In the genomic region with DNA sequence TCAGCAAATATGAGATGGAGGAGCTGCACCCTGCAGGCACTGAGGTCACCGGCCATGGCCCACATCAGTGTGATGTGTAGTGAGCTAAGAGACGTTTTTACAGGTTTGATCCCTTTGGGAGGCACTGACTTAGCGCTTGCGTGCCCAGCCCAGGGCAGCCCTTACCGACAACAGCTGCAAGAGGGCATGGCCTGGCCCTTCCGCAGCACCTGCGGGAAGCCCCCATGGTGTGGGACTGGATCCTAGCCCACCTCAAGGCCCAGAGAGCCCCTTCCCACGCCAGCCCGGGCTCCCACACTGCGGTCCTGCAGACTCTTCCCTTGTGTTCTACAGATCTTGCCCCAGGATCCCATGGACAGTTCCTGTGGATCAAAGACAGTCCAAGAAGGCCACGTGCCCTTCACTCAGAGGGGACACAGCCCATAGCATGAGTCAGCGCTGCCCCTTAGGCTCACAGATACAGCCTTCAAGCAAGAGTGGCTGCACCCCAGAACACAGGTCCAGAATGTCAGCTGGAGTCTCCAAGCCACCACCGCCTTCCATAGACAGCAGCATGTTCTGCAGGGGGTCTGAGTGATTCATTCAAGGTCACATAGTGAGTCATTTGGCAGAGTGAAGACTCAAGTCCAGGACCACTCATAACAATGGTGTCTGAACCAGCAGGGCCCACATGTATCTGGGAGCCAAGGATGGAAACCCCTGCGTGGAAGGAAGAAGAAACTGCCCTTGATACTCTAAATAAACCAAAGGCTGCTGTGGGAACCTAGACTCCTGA, we compare ENCODE assay signal across 19 cellular contexts. TPM values are rescaled to one million over a fixed set of nuclear protein-coding genes. Genes with fewer than 3 reads are reported as not detected.
"Had no signal": no experiment of that assay in that cellular context is flagged by ENCODE, and none has a peak within 500 bp of the region (broad histone marks: within the 10 kb centered on the region; RNA-seq: fewer than 3 reads in every experiment).

No MANE protein-coding gene starts in this region.

- H3K9me3 ChIP-seq: gastrocnemius medialis, neutrophil had no signal

- H3K36me3 Mint-ChIP-seq: activated naive CD8-positive, alpha-beta T cell treated with anti-CD3 and anti-CD28 coated beads for 36 hours; naive B cell had no signal

- H3K4me3 ChIP-seq: dorsolateral prefrontal cortex, gastrocnemius medialis had no signal

- H3K4me1 Mint-ChIP-seq: activated naive CD8-positive, alpha-beta T cell treated with anti-CD3 and anti-CD28 coated beads for 36 hours; endodermal cell; naive B cell had no signal

- H2AFZ ChIP-seq: parathyroid adenoma had no signal

- H3K9ac ChIP-seq: parathyroid adenoma had no signal

- ATAC-seq: activated CD8-positive, alpha-beta T cell treated with anti-CD3 and anti-CD28 coated beads for 36 hours; activated T-cell treated with anti-CD3 and anti-CD28 coated beads, Interleukin-2, amount 50 U/mL, for 72 hours; gastrocnemius medialis; left lobe of liver had no signal

- H3K27ac ChIP-seq: dorsolateral prefrontal cortex, gastrocnemius medialis, neutrophil, parathyroid adenoma had no signal

- H3K36me3 ChIP-seq: gastrocnemius medialis, neutrophil had no signal

- H3K27ac Mint-ChIP-seq: activated CD8-positive, alpha-beta T cell treated with anti-CD3 and anti-CD28 coated beads for 36 hours; activated naive CD8-positive, alpha-beta T cell treated with anti-CD3 and anti-CD28 coated beads for 36 hours; activated T-cell treated with anti-CD3 and anti-CD28 coated beads, Interleukin-2, amount 50 U/mL, for 72 hours; endodermal cell had no signal

- H3K27me3 ChIP-seq: dorsolateral prefrontal cortex, gastrocnemius medialis had no signal

- DNase-seq: activated CD4-positive, alpha-beta T cell treated with anti-CD3 and anti-CD28 coated beads for 4 hours; activated CD8-positive, alpha-beta T cell treated with anti-CD3 and anti-CD28 coated beads for 36 hours; activated naive CD8-positive, alpha-beta T cell treated with anti-CD3 and anti-CD28 coated beads for 36 hours; activated T-cell treated with anti-CD3 and anti-CD28 coated beads, Interleukin-2, amount 50 U/mL, for 72 hours; amygdala; dorsolateral prefrontal cortex; endodermal cell; gastrocnemius medialis; islet precursor cell; naive B cell; stimulated activated CD4-positive, alpha-beta T cell treated with anti-CD3 and anti-CD28 coated beads, Interleukin-2, amount 100 ng/mL, for 48 hours; stimulated activated naive CD4-positive, alpha-beta T cell treated with Interleukin-2 at 50 U/mL for 16 hours; substantia nigra; T-helper 2 cell; trophoblast cell had no signal

- H3K4me3 Mint-ChIP-seq: activated CD8-positive, alpha-beta T cell treated with anti-CD3 and anti-CD28 coated beads for 36 hours; activated naive CD8-positive, alpha-beta T cell treated with anti-CD3 and anti-CD28 coated beads for 36 hours; activated T-cell treated with anti-CD3 and anti-CD28 coated beads, Interleukin-2, amount 50 U/mL, for 72 hours; endodermal cell; naive B cell had no signal

- H3K9me3 Mint-ChIP-seq: activated CD8-positive, alpha-beta T cell treated with anti-CD3 and anti-CD28 coated beads for 36 hours; activated naive CD8-positive, alpha-beta T cell treated with anti-CD3 and anti-CD28 coated beads for 36 hours; activated T-cell treated with anti-CD3 and anti-CD28 coated beads, Interleukin-2, amount 50 U/mL, for 72 hours; endodermal cell; naive B cell had no signal

- H3K4me1 ChIP-seq: gastrocnemius medialis, parathyroid adenoma had no signal

RNA-seq across cellular contexts. Expression of a gene that starts 25.4 kb away (rescaled TPM):
- total RNA-seq: left lobe of liver, mononuclear cell had no signal
